1 cellular context compared by ENCODE assay signal in genomic region chr6:149545754-149546471, GRCh38.
TF ChIP-seq lines count a peak whose summit lies in the region.

Gene PPIL4 (minus strand): TSS chr6:149546043. CDS start chr6:149546005, 38 bp downstream.

TF ChIP-seq in HEK293, 187 proteins besides CTCF, POLR2A, EP300 and RAD21 (continued from another document and continues in another):
- no peak for TF ChIP-seq ZBTB49 (tag by site-specific recombination; IDR thresholded peaks at IDR 0.05; ENCODE audit: low read depth)
- no peak for TF ChIP-seq TSHZ1 (tag by site-specific recombination; IDR thresholded peaks at IDR 0.05; ENCODE audit: borderline replicate concordance)
- TF ChIP-seq, protein P1, sequence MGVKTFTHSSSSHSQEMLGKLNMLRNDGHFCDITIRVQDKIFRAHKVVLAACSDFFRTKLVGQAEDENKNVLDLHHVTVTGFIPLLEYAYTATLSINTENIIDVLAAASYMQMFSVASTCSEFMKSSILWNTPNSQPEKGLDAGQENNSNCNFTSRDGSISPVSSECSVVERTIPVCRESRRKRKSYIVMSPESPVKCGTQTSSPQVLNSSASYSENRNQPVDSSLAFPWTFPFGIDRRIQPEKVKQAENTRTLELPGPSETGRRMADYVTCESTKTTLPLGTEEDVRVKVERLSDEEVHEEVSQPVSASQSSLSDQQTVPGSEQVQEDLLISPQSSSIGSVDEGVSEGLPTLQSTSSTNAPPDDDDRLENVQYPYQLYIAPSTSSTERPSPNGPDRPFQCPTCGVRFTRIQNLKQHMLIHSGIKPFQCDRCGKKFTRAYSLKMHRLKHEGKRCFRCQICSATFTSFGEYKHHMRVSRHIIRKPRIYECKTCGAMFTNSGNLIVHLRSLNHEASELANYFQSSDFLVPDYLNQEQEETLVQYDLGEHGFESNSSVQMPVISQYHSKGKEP (tag by site-specific recombination; IDR thresholded peaks at IDR 0.05) = peak; percentile 58; the same call in 1 of the 2 replicates
- no peak for TF ChIP-seq GLI4 (tag by site-specific recombination; IDR thresholded peaks at IDR 0.05)
- TF ChIP-seq TCF7L2 (IDR thresholded peaks at IDR 0.05; ENCODE audit: borderline replicate concordance, low read depth, low read length) = no peak
- no peak for TF ChIP-seq ZNF146 (tag by site-specific recombination; IDR thresholded peaks at IDR 0.05)
- no peak for TF ChIP-seq ZNF280D (tag by site-specific recombination; IDR thresholded peaks at IDR 0.05)
- TF ChIP-seq ZNF366 (tag by site-specific recombination; conservative IDR thresholded peaks at IDR 0.05) = no peak; the same call in 1 of the 2 replicates
- TF ChIP-seq SALL2 (tag by site-specific recombination; IDR thresholded peaks at IDR 0.05; ENCODE audit: borderline replicate concordance) = no peak
- TF ChIP-seq ZNF16 (tag by site-specific recombination; IDR thresholded peaks at IDR 0.05; ENCODE audit: low read depth) = no peak
- TF ChIP-seq ZNF501 (tag by site-specific recombination; IDR thresholded peaks at IDR 0.05) = peak; percentile 93; the same call in 1 of the 2 replicates
- no peak for TF ChIP-seq ZNF114 (tag by site-specific recombination; IDR thresholded peaks at IDR 0.05)
- TF ChIP-seq ZNF121 (tag by site-specific recombination; IDR thresholded peaks at IDR 0.05) = no peak
- TF ChIP-seq ZSCAN5A (tag by site-specific recombination; IDR thresholded peaks at IDR 0.05) = peak; percentile 74; the same call in 1 of the 2 replicates
- TF ChIP-seq, protein P2, sequence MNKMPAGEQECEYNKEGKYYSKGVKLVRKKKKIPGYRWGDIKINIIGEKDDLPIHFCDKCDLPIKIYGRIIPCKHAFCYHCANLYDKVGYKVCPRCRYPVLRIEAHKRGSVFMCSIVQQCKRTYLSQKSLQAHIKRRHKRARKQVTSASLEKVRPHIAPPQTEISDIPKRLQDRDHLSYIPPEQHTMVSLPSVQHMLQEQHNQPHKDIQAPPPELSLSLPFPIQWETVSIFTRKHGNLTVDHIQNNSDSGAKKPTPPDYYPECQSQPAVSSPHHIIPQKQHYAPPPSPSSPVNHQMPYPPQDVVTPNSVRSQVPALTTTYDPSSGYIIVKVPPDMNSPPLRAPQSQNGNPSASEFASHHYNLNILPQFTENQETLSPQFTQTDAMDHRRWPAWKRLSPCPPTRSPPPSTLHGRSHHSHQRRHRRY (tag by site-specific recombination; IDR thresholded peaks at IDR 0.05) = no peak
- peak; percentile 66; the same call in 1 of the 2 replicates for TF ChIP-seq ZNF449 (tag by site-specific recombination; IDR thresholded peaks at IDR 0.05)
- peak; percentile 59 for TF ChIP-seq ZNF654 (tag by site-specific recombination; IDR thresholded peaks at IDR 0.05; ENCODE audit: low read depth)
- TF ChIP-seq ZNF214 (tag by site-specific recombination; IDR thresholded peaks at IDR 0.05; ENCODE audit: borderline replicate concordance) = no peak
- no peak for TF ChIP-seq ZNF596 (tag by site-specific recombination; IDR thresholded peaks at IDR 0.05)
- TF ChIP-seq ZFHX2 (tag by site-specific recombination; conservative IDR thresholded peaks at IDR 0.05) = peak; percentile 84
- no peak for TF ChIP-seq ZNF404 (tag by site-specific recombination; IDR thresholded peaks at IDR 0.05)
- no peak for TF ChIP-seq ZNF292 (tag by site-specific recombination; IDR thresholded peaks at IDR 0.05; ENCODE audit: borderline replicate concordance, low read depth)
- peak; percentile 76; the same call in 1 of the 2 replicates for TF ChIP-seq ZNF843 (tag by site-specific recombination; IDR thresholded peaks at IDR 0.05)
- peak; percentile 96 for TF ChIP-seq ZNF561 (tag by site-specific recombination; IDR thresholded peaks at IDR 0.05; ENCODE audit: borderline replicate concordance)
- peak; percentile 30; the same call in 1 of the 2 replicates for TF ChIP-seq REST (tag by site-specific recombination; IDR thresholded peaks at IDR 0.05)
- no peak for TF ChIP-seq ZNF555 (tag by site-specific recombination; conservative IDR thresholded peaks at IDR 0.05)
- TF ChIP-seq BCL11A (tag by site-specific recombination; IDR thresholded peaks at IDR 0.05; ENCODE audit: low read depth) = no peak; the same call in 1 of the 2 replicates
- TF ChIP-seq ZNF10 (tag by site-specific recombination; IDR thresholded peaks at IDR 0.05) = peak; percentile 12; the same call in 1 of the 2 replicates
- no peak for TF ChIP-seq ZNF23 (tag by site-specific recombination; IDR thresholded peaks at IDR 0.05; ENCODE audit: borderline replicate concordance)
- peak; percentile 69 for TF ChIP-seq ZNF2 (tag by site-specific recombination; IDR thresholded peaks at IDR 0.05)
- peak; percentile 94 for TF ChIP-seq ZNF660 (tag by site-specific recombination; IDR thresholded peaks at IDR 0.05)
- TF ChIP-seq, protein P3, sequence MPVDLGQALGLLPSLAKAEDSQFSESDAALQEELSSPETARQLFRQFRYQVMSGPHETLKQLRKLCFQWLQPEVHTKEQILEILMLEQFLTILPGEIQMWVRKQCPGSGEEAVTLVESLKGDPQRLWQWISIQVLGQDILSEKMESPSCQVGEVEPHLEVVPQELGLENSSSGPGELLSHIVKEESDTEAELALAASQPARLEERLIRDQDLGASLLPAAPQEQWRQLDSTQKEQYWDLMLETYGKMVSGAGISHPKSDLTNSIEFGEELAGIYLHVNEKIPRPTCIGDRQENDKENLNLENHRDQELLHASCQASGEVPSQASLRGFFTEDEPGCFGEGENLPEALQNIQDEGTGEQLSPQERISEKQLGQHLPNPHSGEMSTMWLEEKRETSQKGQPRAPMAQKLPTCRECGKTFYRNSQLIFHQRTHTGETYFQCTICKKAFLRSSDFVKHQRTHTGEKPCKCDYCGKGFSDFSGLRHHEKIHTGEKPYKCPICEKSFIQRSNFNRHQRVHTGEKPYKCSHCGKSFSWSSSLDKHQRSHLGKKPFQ (tag by site-specific recombination; IDR thresholded peaks at IDR 0.05) = no peak
- peak; percentile 52 for TF ChIP-seq EGR2 (tag by site-specific recombination; IDR thresholded peaks at IDR 0.05; ENCODE audit: low read depth)
- peak; percentile 87; the same call in 1 of the 2 replicates for TF ChIP-seq PBX3 (CRISPR knock-in tag; IDR thresholded peaks at IDR 0.05)
- no peak for TF ChIP-seq ZSCAN16 (tag by site-specific recombination; IDR thresholded peaks at IDR 0.05)
- TF ChIP-seq REPIN1 (tag by site-specific recombination; IDR thresholded peaks at IDR 0.05; ENCODE audit: low read depth) = no peak
